21 cellular contexts compared by ENCODE assay signal in the genomic region with DNA sequence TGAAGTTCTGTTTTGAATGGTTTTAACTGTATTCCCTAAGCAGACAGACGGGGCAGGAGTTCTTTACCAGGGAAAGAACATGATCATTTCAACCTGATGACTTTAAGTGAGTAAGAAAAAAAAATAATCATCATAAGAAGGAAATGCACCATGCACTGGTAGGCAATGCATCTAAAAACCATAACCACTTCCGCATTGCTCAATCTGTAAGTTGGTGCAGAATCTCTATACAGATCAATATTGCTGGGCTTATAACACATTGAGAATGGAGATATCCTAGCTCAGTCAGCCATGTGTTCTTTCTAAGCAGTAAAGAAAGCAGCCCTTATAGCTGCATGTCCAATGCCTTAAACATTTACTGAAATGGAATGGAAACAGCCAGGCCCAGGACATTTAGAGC.
"Had no signal": no experiment of that assay in that cellular context is flagged by ENCODE, and none has a peak within 500 bp of the region (broad histone marks: within the 10 kb centered on the region; RNA-seq: fewer than 3 reads in every experiment).

No MANE protein-coding gene starts in this region.

- H3K27ac Mint-ChIP-seq: nephron progenitor cell; stimulated activated naive CD8-positive, alpha-beta T cell treated with anti-CD3 and anti-CD28 coated beads, Interleukin-15, Interleukin-2, amounts not matched to agents 100 ng/mL and 50 ng/mL, for 24 hours had no signal

- H3K9me3 ChIP-seq: left ventricle myocardium inferior, tibial artery had no signal

- H3K36me3 ChIP-seq: left ventricle myocardium inferior, tibial artery had no signal

- ATAC-seq: esophagus mucosa, right cardiac atrium had no signal

- H3K4me1 ChIP-seq: left ventricle myocardium inferior, parathyroid adenoma had no signal

- H3K4me3 Mint-ChIP-seq: nephron progenitor cell; stimulated activated naive CD8-positive, alpha-beta T cell treated with anti-CD3 and anti-CD28 coated beads, Interleukin-15, Interleukin-2, amounts not matched to agents 100 ng/mL and 50 ng/mL, for 24 hours had no signal

- H3K4me1 Mint-ChIP-seq: nephron progenitor cell had no signal

- H3K4me3 ChIP-seq: left ventricle myocardium inferior, tibial artery had no signal

- H3K27me3 ChIP-seq: tibial artery had no signal

- DNase-seq: activated CD4-positive, alpha-beta T cell treated with anti-CD3 and anti-CD28 coated beads for 4 hours; activated CD4-positive, alpha-beta T cell treated with anti-CD3 and anti-CD28 coated beads, Interleukin-2, amount 50 U/mL, for 48 hours; activated CD4-positive, CD25-positive, alpha-beta regulatory T cell; activated gamma-delta T cell; activated naive CD4-positive, alpha-beta T cell treated with anti-CD3 and anti-CD28 coated beads, Interleukin-2, amount 50 U/mL, for 16 hours; aorta; central memory CD4-positive, alpha-beta T cell; dermis blood vessel endothelial cell; effector CD8-positive, alpha-beta T cell; hippocampal formation; left ventricle myocardium inferior; nephron progenitor cell; right cardiac atrium; stimulated activated CD4-positive, alpha-beta T cell treated with anti-CD3 and anti-CD28 coated beads, Interleukin-12 subunit alpha, Interleukin-12 subunit beta, amount 100 ng/mL, for 4 hours; stimulated activated CD4-positive, alpha-beta T cell treated with anti-CD3 and anti-CD28 coated beads, Interleukin-4, amount 100 ng/mL, for 4 hours; substantia nigra; T-helper 9 cell; tibial artery had no signal

- H3K27ac ChIP-seq: left ventricle myocardium inferior, parathyroid adenoma, tibial artery had no signal

- H3K9me3 Mint-ChIP-seq: stimulated activated naive CD8-positive, alpha-beta T cell treated with anti-CD3 and anti-CD28 coated beads, Interleukin-15, Interleukin-2, amounts not matched to agents 100 ng/mL and 50 ng/mL, for 24 hours had no signal
